15 cellular contexts compared by ENCODE assay signal in genomic region chr20:17768267-17768666, GRCh38.
"Had no signal": no experiment of that assay in that cellular context is flagged by ENCODE, and none has a peak within 500 bp of the region (broad histone marks: within the 10 kb centered on the region; RNA-seq: fewer than 3 reads in every experiment).

No MANE protein-coding gene starts in this region.

- H3K27me3 ChIP-seq: colonic mucosa, esophagus squamous epithelium, spleen had no signal

- H3K4me3 ChIP-seq: colonic mucosa, esophagus squamous epithelium, spleen, suprapubic skin had no signal

- H3K36me3 ChIP-seq: colonic mucosa, esophagus squamous epithelium, spleen, suprapubic skin, WERI-Rb-1 had no signal

- DNase-seq: activated CD4-positive, alpha-beta T cell treated with anti-CD3 and anti-CD28 coated beads, Interleukin-2, amount 10 ng/mL, durations not matched to agents 24 days and 14 days; activated CD8-positive, alpha-beta memory T cell treated with anti-CD3 and anti-CD28 coated beads for 24 hours; activated naive CD4-positive, alpha-beta T cell treated with Interleukin-2 at 50 U/mL for 16 hours; esophagus squamous epithelium; foreskin fibroblast; kidney; posterior cingulate gyrus; right cardiac atrium; spleen; stimulated activated CD4-positive, alpha-beta T cell treated with anti-CD3 and anti-CD28 coated beads, Interleukin-2, amount 100 ng/mL, for 24 hours; stimulated activated naive CD8-positive, alpha-beta T cell treated with anti-CD3 and anti-CD28 coated beads, Interleukin-15, Interleukin-2, amounts not matched to agents 100 U/mL and 50 U/mL, for 24 hours; T-helper 1 cell; WERI-Rb-1 had no signal

- H3K4me1 ChIP-seq: colonic mucosa, esophagus squamous epithelium, suprapubic skin had no signal

- H3K27ac ChIP-seq: colonic mucosa, esophagus squamous epithelium, spleen, suprapubic skin, WERI-Rb-1 had no signal

- ATAC-seq: right cardiac atrium; stimulated activated naive CD8-positive, alpha-beta T cell treated with anti-CD3 and anti-CD28 coated beads, Interleukin-15, Interleukin-2, amounts not matched to agents 100 U/mL and 50 U/mL, for 24 hours had no signal

- H3K9me3 ChIP-seq: colonic mucosa, esophagus squamous epithelium, spleen, suprapubic skin had no signal
